25 cellular contexts compared by ENCODE assay signal in genomic region chr2:216430811-216431210, GRCh38. TPM values are rescaled to one million over a fixed set of nuclear protein-coding genes. Genes with fewer than 3 reads are reported as not detected.
"Had no signal": no experiment of that assay in that cellular context is flagged by ENCODE, and none has a peak within 500 bp of the region (broad histone marks: within the 10 kb centered on the region; RNA-seq: fewer than 3 reads in every experiment).

No MANE protein-coding gene starts in this region.

- FAIRE-seq: endothelial cell of umbilical vein had no signal

- H3K27ac ChIP-seq: colonic mucosa, esophagus muscularis mucosa, foreskin keratinocyte, gastroesophageal sphincter, hepatocyte, neural progenitor cell, psoas muscle, testis, tibial artery had no signal

- DNase-seq: colonic mucosa; effector memory CD4-positive, alpha-beta T cell; foreskin keratinocyte; heart left ventricle; islet precursor cell; kidney glomerular epithelial cell; mesenchymal stem cell; mucosa of descending colon; naive B cell; psoas muscle; stimulated activated CD4-positive, alpha-beta T cell treated with anti-CD3 and anti-CD28 coated beads, Interleukin-12 subunit alpha, Interleukin-12 subunit beta, amount 100 ng/mL, for 4 hours; stimulated activated CD4-positive, alpha-beta T cell treated with anti-CD3 and anti-CD28 coated beads, Interleukin-1b, Interleukin-23, amount 100 ng/mL, for 48 hours; stimulated activated CD4-positive, alpha-beta T cell treated with anti-CD3 and anti-CD28 coated beads, Interleukin-4, amount 100 ng/mL, for 1 hour; stimulated activated CD8-positive, alpha-beta memory T cell treated with anti-CD3 and anti-CD28 coated beads, Interleukin-4, amount 100 ng/mL, for 48 hours; stimulated activated naive CD4-positive, alpha-beta T cell; stimulated activated naive CD8-positive, alpha-beta T cell treated with anti-CD3 and anti-CD28 coated beads, Interleukin-15, amount 100 ng/mL, for 72 hours; testis; tibial artery had no signal

- ATAC-seq: foreskin keratinocyte; gastroesophageal sphincter; mucosa of descending colon; natural killer cell treated with Interleukin-12 subunit alpha and Interleukin-12 subunit beta and Interleukin-15 and Interleukin-18, amount 100 ng/mL, for 72 hours; psoas muscle; sciatic nerve; stimulated activated naive CD8-positive, alpha-beta T cell treated with anti-CD3 and anti-CD28 coated beads, Interleukin-15, amount 100 ng/mL, for 72 hours had no signal

RNA-seq across cellular contexts. Expression of gene MARCHF4, which starts 58.5 kb away (rescaled TPM):
- total RNA-seq: esophagus muscularis mucosa; gastroesophageal sphincter; natural killer cell treated with Interleukin-12 subunit alpha and Interleukin-12 subunit beta and Interleukin-15 and Interleukin-18, amount 100 ng/mL, for 72 hours; psoas muscle; sciatic nerve had no signal
